14 cellular contexts compared by ENCODE assay signal in genomic region chr6:35018184-35018523, GRCh38.
A peak's percentile ranks its signal among the peaks of the same experiment; 100 is the strongest.
DNase-seq lines count a peak whose midpoint lies in the region; ATAC-seq and TF ChIP-seq lines count a peak whose summit lies in the region.
"Had no signal": no experiment of that assay in that cellular context is flagged by ENCODE, and none has a peak within 500 bp of the region (broad histone marks: within the 10 kb centered on the region; RNA-seq: fewer than 3 reads in every experiment).

No MANE protein-coding gene starts in this region.

- no peaks in the 10 kb centered on the region for H3K36me3 ChIP-seq in ascending aorta
- H3K36me3 ChIP-seq in heart right ventricle, result peaks cover 0 to 41% (median 0%) of the 10 kb centered on the region in 9 donors
- H3K36me3 ChIP-seq in thoracic aorta, result no peaks in the 10 kb centered on the region

- ATAC-seq in heart right ventricle (peak; percentile 1 to 52 (median 24)), thoracic aorta (ENCODE audit: insufficient number of reproducible peaks, low FRiP score, low read depth) (no peak), HG02571 (IDR thresholded peaks at IDR 0.05; ENCODE audit: unreplicated experiment) (no peak), HG02852 (IDR thresholded peaks at IDR 0.05; ENCODE audit: unreplicated experiment) (no peak)
- ATAC-seq: activated CD8-positive, alpha-beta T cell treated with anti-CD3 and anti-CD28 coated beads, Interleukin-2, amount 10 ng/mL, durations not matched to agents 7 days and 5 days; HCT116 had no signal

- H3K27me3 ChIP-seq in ascending aorta (no peaks in the 10 kb centered on the region), heart right ventricle (no peaks in the 10 kb centered on the region), thoracic aorta (replicated peaks; ENCODE audit: insufficient read depth) (no peaks in the 10 kb centered on the region)

- H3K9me3 Mint-ChIP-seq in osteocyte (ENCODE audit: unreplicated experiment), result no peaks in the 10 kb centered on the region

- H3K36me3 Mint-ChIP-seq in osteocyte (ENCODE audit: unreplicated experiment), result peaks cover 7% of the 10 kb centered on the region

- H3K4me3 Mint-ChIP-seq in osteocyte (ENCODE audit: unreplicated experiment), result peak overlapping the region; percentile 79
- H3K4me3 Mint-ChIP-seq: activated CD8-positive, alpha-beta T cell treated with anti-CD3 and anti-CD28 coated beads, Interleukin-2, amount 10 ng/mL, durations not matched to agents 7 days and 5 days had no signal

- H3K27ac ChIP-seq in ascending aorta, result peak overlapping the region; percentile 91 to 97
- peak overlapping the region; percentile 89 to 99 (median 95) for H3K27ac ChIP-seq in heart right ventricle
- H3K27ac ChIP-seq in thoracic aorta, result peak overlapping the region; percentile 87 to 97

- intact Hi-C loops in ascending aorta (cut with DNase I), result loop anchor here (5.0 kb wide), 1 partner anchor 244 kb away; no protein-coding TSS in a partner anchor
- intact Hi-C loops in heart right ventricle (cut with DNase I), result loop anchor here in 3 of 10 donors (5.0 kb wide), 2 partner anchors 34 to 39 kb away; no protein-coding TSS in a partner anchor

- TF ChIP-seq CTCF in ascending aorta (IDR thresholded peaks at IDR 0.05) (peak in 1 of 3 experiments; percentile 7), heart right ventricle (IDR thresholded peaks at IDR 0.05) (no peak), osteocyte (IDR thresholded peaks at IDR 0.05) (no peak), thoracic aorta (IDR thresholded peaks at IDR 0.05) (no peak)

- WGBS in heart right ventricle, 2 donors, result 37 to 66% methylated on average over 2 of the region's 2 CpGs

- no peaks in the 10 kb centered on the region for H3K27me3 Mint-ChIP-seq in osteocyte (ENCODE audit: unreplicated experiment)

- DNase-seq in ascending aorta (ENCODE audit: low spot score in 2 of 2), result no peak
- no peak for DNase-seq in heart right ventricle
- DNase-seq in osteocyte (ENCODE audit: extremely low spot score, unreplicated experiment), result no peak
- DNase-seq in thoracic aorta (ENCODE audit: low spot score), result no peak
- no peak for DNase-seq in activated gamma-delta T cell treated with Interleukin-2 at 50 U/mL for 16 hours
- no peak for DNase-seq in HuH-7 (ENCODE audit: low spot score)
- DNase-seq: activated CD8-positive, alpha-beta T cell treated with anti-CD3 and anti-CD28 coated beads, Interleukin-2, amount 10 ng/mL, durations not matched to agents 7 days and 5 days; activated gamma-delta T cell; NCI-H2029; SHP77; small intestine had no signal

- H3K4me1 Mint-ChIP-seq in osteocyte (ENCODE audit: unreplicated experiment), result peaks cover 52% of the 10 kb centered on the region

- H3K9me3 ChIP-seq in ascending aorta (no peaks in the 10 kb centered on the region), heart right ventricle (no peaks in the 10 kb centered on the region), thoracic aorta (no peaks in the 10 kb centered on the region)

- H3K4me3 ChIP-seq in ascending aorta, result peak overlapping the region; percentile 73
- peak overlapping the region; percentile 37 to 73 (median 59) for H3K4me3 ChIP-seq in heart right ventricle
- H3K4me3 ChIP-seq in thoracic aorta, result peak overlapping the region; percentile 78

- H3K4me1 ChIP-seq in ascending aorta (peaks cover 5 to 39% of the 10 kb centered on the region in 2 donors), heart right ventricle (peaks cover 15 to 95% (median 85%) of the 10 kb centered on the region in 9 donors), thoracic aorta (ENCODE audit: control insufficient read depth in 1 of 2, low read depth in 2 of 2) (peaks cover 25 to 67% of the 10 kb centered on the region in 2 donors)

- H3K27ac Mint-ChIP-seq in osteocyte (ENCODE audit: unreplicated experiment), result peak overlapping the region; percentile 97
- H3K27ac Mint-ChIP-seq: activated CD8-positive, alpha-beta T cell treated with anti-CD3 and anti-CD28 coated beads, Interleukin-2, amount 10 ng/mL, durations not matched to agents 7 days and 5 days had no signal

Comparison
In these comparisons a context has a peak if more than half of its experiments do, and no peak if none do; other contexts are left out.
1. ATAC-seq: peak in heart right ventricle (8 of 8); none in thoracic aorta (single experiment), HG02571 (single experiment) and HG02852 (single experiment).
2. Peak in every context shown above with its lines, with median percentiles within 50 percentile points of each other: H3K27ac ChIP-seq and H3K4me3 ChIP-seq.